ENCODE assay signal across 37 cellular contexts in the genomic region with DNA sequence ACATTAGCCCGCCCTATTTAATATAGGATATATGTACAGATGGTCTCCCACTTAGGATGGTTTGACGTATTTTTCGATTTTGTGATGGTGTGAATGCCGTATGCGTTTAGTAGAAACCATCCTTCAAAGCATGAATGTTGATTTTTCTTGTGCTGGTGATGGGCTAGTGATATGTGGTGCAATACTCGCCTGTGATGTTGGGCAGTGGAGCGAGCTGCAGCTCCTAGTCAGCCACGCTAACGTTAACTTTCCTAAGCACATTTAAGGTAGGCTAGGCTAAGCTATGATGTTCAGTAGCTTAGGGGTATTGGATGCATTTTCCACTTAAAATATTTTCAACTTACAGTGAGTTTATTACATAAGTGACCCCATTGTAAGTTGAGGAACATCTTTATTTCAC.
"Had no signal": no experiment of that assay in that cellular context is flagged by ENCODE, and none has a peak within 500 bp of the region (broad histone marks: within the 10 kb centered on the region; RNA-seq: fewer than 3 reads in every experiment).

No MANE protein-coding gene starts in this region.

- FAIRE-seq: bronchial epithelial cell, RCC 7860 had no signal

- H3K4me2 ChIP-seq: PC-9 had no signal

- H3K27me3 Mint-ChIP-seq: activated CD4-positive, alpha-beta memory T cell treated with anti-CD3 and anti-CD28 coated beads, Interleukin-2, amount 10 ng/mL, durations not matched to agents 7 days and 5 days; activated CD8-positive, alpha-beta memory T cell treated with anti-CD3 and anti-CD28 coated beads, Interleukin-2, amount 10 ng/mL, durations not matched to agents 7 days and 5 days; activated naive CD8-positive, alpha-beta T cell; activated naive CD8-positive, alpha-beta T cell treated with anti-CD3 and anti-CD28 coated beads, Interleukin-2, amount 50 U/mL, for 24 hours; brain had no signal

- H3K4me3 ChIP-seq: PC-9 had no signal

- H2AFZ ChIP-seq: PC-9 had no signal

- H3K4me3 Mint-ChIP-seq: activated CD4-positive, alpha-beta memory T cell treated with anti-CD3 and anti-CD28 coated beads, Interleukin-2, amount 10 ng/mL, durations not matched to agents 7 days and 5 days; activated CD8-positive, alpha-beta memory T cell treated with anti-CD3 and anti-CD28 coated beads, Interleukin-2, amount 10 ng/mL, durations not matched to agents 7 days and 5 days; activated naive CD4-positive, alpha-beta T cell treated with anti-CD3 and anti-CD28 coated beads for 36 hours; activated naive CD8-positive, alpha-beta T cell; activated naive CD8-positive, alpha-beta T cell treated with anti-CD3 and anti-CD28 coated beads, Interleukin-2, amount 50 U/mL, for 24 hours; activated T-cell treated with anti-CD3 and anti-CD28 coated beads, Interleukin-2, amount 50 U/mL, for 72 hours; brain had no signal

- H3K9me3 Mint-ChIP-seq: activated T-helper 2 cell treated with anti-CD3 and anti-CD28 coated beads, Interferon-gamma antibody, Interleukin-2, Interleukin-4, amounts not matched to agents 10 μg/mL and 5 μg/mL and 100 μg/mL, durations not matched to agents 14 hours and 24 hours and 36 hours had no signal

- H3K4me1 Mint-ChIP-seq: activated CD8-positive, alpha-beta memory T cell treated with anti-CD3 and anti-CD28 coated beads, Interleukin-2, amount 10 ng/mL, durations not matched to agents 7 days and 5 days; brain had no signal

- H3K27ac Mint-ChIP-seq: activated CD4-positive, alpha-beta memory T cell treated with anti-CD3 and anti-CD28 coated beads, Interleukin-2, amount 10 ng/mL, durations not matched to agents 7 days and 5 days; activated CD8-positive, alpha-beta memory T cell treated with anti-CD3 and anti-CD28 coated beads, Interleukin-2, amount 10 ng/mL, durations not matched to agents 7 days and 5 days; activated naive CD4-positive, alpha-beta T cell treated with anti-CD3 and anti-CD28 coated beads for 36 hours; activated naive CD8-positive, alpha-beta T cell; activated naive CD8-positive, alpha-beta T cell treated with anti-CD3 and anti-CD28 coated beads, Interleukin-2, amount 50 U/mL, for 24 hours; activated T-cell treated with anti-CD3 and anti-CD28 coated beads, Interleukin-2, amount 50 U/mL, for 72 hours; activated T-helper 2 cell treated with anti-CD3 and anti-CD28 coated beads, Interferon-gamma antibody, Interleukin-2, Interleukin-4, amounts not matched to agents 10 μg/mL and 5 μg/mL and 100 μg/mL, durations not matched to agents 14 hours and 24 hours and 36 hours; brain had no signal

- DNase-seq: activated CD4-positive, alpha-beta memory T cell treated with anti-CD3 and anti-CD28 coated beads, Interleukin-2, amount 10 ng/mL, durations not matched to agents 7 days and 5 days; activated CD4-positive, alpha-beta T cell treated with anti-CD3 and anti-CD28 coated beads for 1 hour; activated CD4-positive, alpha-beta T cell treated with anti-CD3 and anti-CD28 coated beads for 48 hours; activated CD4-positive, CD25-positive, alpha-beta regulatory T cell; activated CD8-positive, alpha-beta memory T cell treated with anti-CD3 and anti-CD28 coated beads, Interleukin-2, amount 10 ng/mL, durations not matched to agents 7 days and 5 days; activated gamma-delta T cell; activated naive CD4-positive, alpha-beta T cell treated with anti-CD3 and anti-CD28 coated beads for 36 hours; activated naive CD8-positive, alpha-beta T cell treated with anti-CD3 and anti-CD28 coated beads, Interleukin-2, amount 50 U/mL, for 24 hours; activated T-cell treated with anti-CD3 and anti-CD28 coated beads, Interleukin-2, amount 50 U/mL, for 1 hour; activated T-cell treated with anti-CD3 and anti-CD28 coated beads, Interleukin-2, amount 50 U/mL, for 72 hours; anterior cingulate cortex; caudate nucleus; cerebellar nuclear complex; Karpas-422; NCI-H1105; NCI-H1417 treated with DMSO at 0.1 percent for 48 hours; NCI-H187 treated with DMSO at 0.1 percent for 48 hours; NCI-H2081; NCI-H2171 treated with DMSO at 0.1 percent for 48 hours; NCI-H2227 treated with DMSO at 0.1 percent for 48 hours; NCI-H446; NCI-H524; NCI-H69; NCI-H82; PC-9; SIG-M5; SW 1271; T-helper 1 cell; T-helper 2 cell; T1000; WERI-Rb-1 had no signal

- H3K27ac ChIP-seq: PC-9, RWPE1, WERI-Rb-1 had no signal
